ENCODE assay signal across 18 cellular contexts in the genomic region with DNA sequence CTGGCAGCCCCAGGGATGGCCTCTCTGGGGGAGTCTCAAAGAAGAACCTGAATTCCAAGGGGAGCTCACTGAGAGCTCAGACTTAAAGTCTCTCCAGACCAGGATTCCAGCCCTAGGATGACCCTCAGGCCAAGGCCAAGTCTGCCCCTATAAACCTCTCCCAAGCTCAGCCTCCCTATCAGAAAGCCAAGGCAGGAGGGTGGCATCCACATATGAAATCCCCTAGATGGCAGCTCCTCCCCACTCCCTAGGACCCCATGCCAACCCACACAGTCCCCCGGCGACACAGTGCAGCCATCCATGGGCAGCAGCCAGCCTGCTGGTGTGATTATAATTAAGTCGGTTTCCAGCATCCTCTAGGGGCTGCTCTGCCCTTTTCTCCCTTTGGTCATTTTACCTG.
A peak's percentile ranks its signal among the peaks of the same experiment; 100 is the strongest.
DNase-seq lines count a peak whose midpoint lies in the region; ATAC-seq, FAIRE-seq and TF ChIP-seq lines count a peak whose summit lies in the region.
"Had no signal": no experiment of that assay in that cellular context is flagged by ENCODE, and none has a peak within 500 bp of the region (broad histone marks: within the 10 kb centered on the region; RNA-seq: fewer than 3 reads in every experiment).

No MANE protein-coding gene starts in this region.

- no peaks in the 10 kb centered on the region for H3K79me2 ChIP-seq in PC-9 (ENCODE audit: low read depth)

- TF ChIP-seq POLR2A in NB4 (IDR thresholded peaks at IDR 0.05; ENCODE audit: extremely low read depth, insufficient read length) = no peak

- H3K36me3 ChIP-seq in right atrium auricular region (no peaks in the 10 kb centered on the region), WERI-Rb-1 (no peaks in the 10 kb centered on the region), PC-9 (ENCODE audit: low read depth) (no peaks in the 10 kb centered on the region)

- H3K27me3 ChIP-seq in right atrium auricular region (no peaks in the 10 kb centered on the region), WERI-Rb-1 (ENCODE audit: insufficient read depth, low read depth, severe bottlenecking) (no peaks in the 10 kb centered on the region), PC-9 (ENCODE audit: insufficient read depth, low read depth) (peaks cover 42% of the 10 kb centered on the region)

- H3K4me2 ChIP-seq in PC-9 = no peak overlapping the region

- no peak overlapping the region for H3K4me3 ChIP-seq in right atrium auricular region
- no peak overlapping the region for H3K4me3 ChIP-seq in NB4 (ENCODE audit: low read depth, low read length)
- H3K4me3 ChIP-seq in WERI-Rb-1 (ENCODE audit: low read depth, low read length) = no peak overlapping the region
- no peak overlapping the region for H3K4me3 ChIP-seq in PC-9

- H3K9me3 ChIP-seq in right atrium auricular region = peaks cover 0 to 12% of the 10 kb centered on the region in 2 donors
- peaks cover 15% of the 10 kb centered on the region for H3K9me3 ChIP-seq in WERI-Rb-1 (ENCODE audit: severe bottlenecking)
- no peaks in the 10 kb centered on the region for H3K9me3 ChIP-seq in PC-9 (ENCODE audit: insufficient read depth, low read depth)

- H3K4me1 ChIP-seq in right atrium auricular region (no peaks in the 10 kb centered on the region), PC-9 (replicated peaks; ENCODE audit: insufficient read depth) (no peaks in the 10 kb centered on the region)

- TF ChIP-seq CTCF in right atrium auricular region (IDR thresholded peaks at IDR 0.05) (no peak), NB4 (IDR thresholded peaks at IDR 0.05; ENCODE audit: low read depth, low read length) (no peak), WERI-Rb-1 (IDR thresholded peaks at IDR 0.05; ENCODE audit: low read depth, low read length) (no peak), PC-9 (conservative IDR thresholded peaks at IDR 0.05) (no peak)

- POLR2A ChIA-PET in PC-9 (lab: Charles Lee; ENCODE audit: unreplicated experiment) = no interaction called here

- no peaks in the 10 kb centered on the region for H3F3A ChIP-seq in PC-9 (ENCODE audit: insufficient read depth, low read depth)

- H3K27ac ChIP-seq in right atrium auricular region = no peak overlapping the region
- H3K27ac ChIP-seq in WERI-Rb-1 = no peak overlapping the region
- no peak overlapping the region for H3K27ac ChIP-seq in PC-9

- BruUV-seq in PC-9 (replicated peaks; lab: Mats Ljungman, UMichigan) = no TSS peak

- no peak for ATAC-seq in left cardiac atrium
- no peak for ATAC-seq in HG03378 (IDR thresholded peaks at IDR 0.05; ENCODE audit: unreplicated experiment)
- ATAC-seq: T-helper 17 cell had no signal

- CTCF ChIA-PET in PC-9 (lab: Charles Lee) = no interaction called here

- DNase-seq in right atrium auricular region (ENCODE audit: low spot score) = peak; percentile 32
- no peak for DNase-seq in left cardiac atrium
- peak; percentile 8 for DNase-seq in NB4 (ENCODE audit: low read depth)
- DNase-seq in WERI-Rb-1 = peak; percentile 19
- no peak for DNase-seq in PC-9
- no peak for DNase-seq in HTR-8/SVneo (ENCODE audit: insufficient read length, low spot score)
- DNase-seq: CD4-positive, CD25-positive, alpha-beta regulatory T cell; EL; GOT3; KG1; NCI-H1105 treated with DMSO at 0.1 percent for 48 hours; NCI-H1694 treated with DMSO at 0.1 percent for 48 hours; NCI-H2171; NCI-H446 treated with DMSO at 0.1 percent for 48 hours; RPMI8226; SIG-M5; T-helper 17 cell had no signal

- intact Hi-C loops in left cardiac atrium (cut with DNase I) = no loop called here
- intact Hi-C loops in PC-9 (cut with micrococcal nuclease; ENCODE audit: unreplicated experiment) = no loop called here

- H2AFZ ChIP-seq in PC-9 = no peak overlapping the region

- H3K9me2 ChIP-seq in PC-9 (ENCODE audit: insufficient read depth) = no peaks in the 10 kb centered on the region

- no peaks in the 10 kb centered on the region for H4K20me1 ChIP-seq in PC-9 (ENCODE audit: insufficient read depth)

- no peak for FAIRE-seq in HTR-8/SVneo (lab: Jason Lieb, UNC)

Comparison
In these comparisons a context has a peak if more than half of its experiments do, and no peak if none do; other contexts are left out.
1. DNase-seq: peak in right atrium auricular region (single experiment), NB4 (single experiment) and WERI-Rb-1 (single experiment); none in left cardiac atrium (single experiment), PC-9 (0 of 2) and HTR-8/SVneo (single experiment).